Comparison of ENCODE assay signal across 10 cellular contexts in the genomic region with DNA sequence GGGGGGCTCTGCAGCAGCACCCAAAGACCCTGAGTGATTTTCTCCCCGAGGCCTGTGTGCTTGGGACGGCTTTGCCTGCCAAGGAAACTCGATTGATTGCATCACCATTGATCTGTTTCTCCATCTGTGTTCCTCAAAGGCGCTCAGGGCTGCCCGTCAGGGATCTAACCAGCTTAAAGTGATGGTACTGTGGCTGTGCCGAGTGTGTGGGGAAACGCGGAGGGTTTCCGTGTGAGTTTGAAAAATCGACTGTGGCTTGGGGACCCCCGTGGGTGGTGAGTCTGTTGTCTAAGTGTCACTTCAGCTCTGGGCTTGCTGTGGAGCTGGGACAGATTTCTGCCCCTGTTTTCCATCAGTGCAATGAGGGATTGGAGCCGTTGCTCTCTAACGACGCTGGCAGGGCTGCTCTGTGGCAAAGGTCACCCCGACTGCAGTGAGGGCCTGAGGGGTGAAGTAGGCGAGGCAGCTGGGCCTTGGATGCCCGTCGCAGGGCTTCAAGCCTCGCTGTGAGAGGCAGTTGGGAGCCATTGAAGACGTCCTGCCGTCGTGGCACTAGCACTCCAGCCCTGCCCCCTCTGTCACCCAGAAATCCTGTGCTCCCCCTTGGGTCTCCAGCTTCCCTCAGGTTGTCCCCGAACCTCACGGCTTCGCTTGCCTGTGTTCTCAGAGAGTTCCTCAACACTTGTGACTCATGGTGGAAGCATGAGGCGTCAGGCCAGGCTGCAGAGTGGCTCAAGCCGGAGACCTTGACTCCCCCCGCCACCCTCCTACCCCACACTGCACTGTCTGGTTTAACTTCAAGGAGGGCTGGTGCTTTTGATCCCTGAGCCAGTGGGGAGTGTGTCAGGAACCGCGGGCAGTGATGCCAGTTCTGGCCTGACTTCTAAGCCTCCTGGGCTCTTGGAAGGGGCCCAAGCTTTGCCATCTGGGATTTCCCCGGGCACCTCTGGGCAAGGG. TPM values are rescaled to one million over a fixed set of nuclear protein-coding genes. Genes with fewer than 3 reads are reported as not detected.
A peak's percentile ranks its signal among the peaks of the same experiment; 100 is the strongest.
DNase-seq lines count a peak whose midpoint lies in the region; ATAC-seq and TF ChIP-seq lines count a peak whose summit lies in the region.
"Had no signal": no experiment of that assay in that cellular context is flagged by ENCODE, and none has a peak within 500 bp of the region (broad histone marks: within the 10 kb centered on the region; RNA-seq: fewer than 3 reads in every experiment).

No MANE protein-coding gene starts in this region.

- H3K9me3 Mint-ChIP-seq in neural crest cell: no peaks in the 10 kb centered on the region
- H3K9me3 Mint-ChIP-seq in activated naive CD4-positive, alpha-beta T cell treated with anti-CD3 and anti-CD28 coated beads, Interleukin-2, amount 50 U/mL, for 72 hours: no peaks in the 10 kb centered on the region

- DNase-seq in AG20443 (ENCODE audit: low spot score) (peak; percentile 85), LHCN-M2 (ENCODE audit: low read depth) (peak; percentile 43), cerebellar cortex (ENCODE audit: low spot score) (peak; percentile 46), neural crest cell (ENCODE audit: low read depth, low spot score) (no peak), NCI-H526 (lab: John Stamatoyannopoulos, UW) (no peak)
- DNase-seq in activated naive CD4-positive, alpha-beta T cell treated with anti-CD3 and anti-CD28 coated beads, Interleukin-2, amount 50 U/mL, for 72 hours (ENCODE audit: low spot score in 2 of 2): no peak
- no peak for DNase-seq in activated CD4-positive, alpha-beta T cell treated with anti-CD3 and anti-CD28 coated beads, Interleukin-2, amount 50 U/mL, for 4 hours
- DNase-seq: cortex of kidney, GOT3 had no signal

- peaks cover 9% of the 10 kb centered on the region for H3K4me1 Mint-ChIP-seq in neural crest cell

- TF ChIP-seq CTCF in neural crest cell (conservative IDR thresholded peaks at IDR 0.05): no peak

- peak overlapping the region; percentile 73 for H3K27ac Mint-ChIP-seq in neural crest cell (ENCODE audit: unreplicated experiment)
- no peak overlapping the region for H3K27ac Mint-ChIP-seq in activated naive CD4-positive, alpha-beta T cell treated with anti-CD3 and anti-CD28 coated beads, Interleukin-2, amount 50 U/mL, for 72 hours

- no peak overlapping the region for H3K4me3 Mint-ChIP-seq in neural crest cell

- ATAC-seq in activated naive CD4-positive, alpha-beta T cell treated with anti-CD3 and anti-CD28 coated beads, Interleukin-2, amount 50 U/mL, for 72 hours: no peak
- ATAC-seq in HG03469 (IDR thresholded peaks at IDR 0.05; ENCODE audit: unreplicated experiment): no peak

- H3K27me3 Mint-ChIP-seq in neural crest cell (ENCODE audit: low read depth): peaks cover 20% of the 10 kb centered on the region

- H3K36me3 Mint-ChIP-seq in neural crest cell (ENCODE audit: low read depth): no peaks in the 10 kb centered on the region
- no peaks in the 10 kb centered on the region for H3K36me3 Mint-ChIP-seq in activated naive CD4-positive, alpha-beta T cell treated with anti-CD3 and anti-CD28 coated beads, Interleukin-2, amount 50 U/mL, for 72 hours

RNA-seq across cellular contexts. Expression of gene CACNA1I, which starts 21.8 kb away (rescaled TPM):
- total RNA-seq in LHCN-M2 (2014; rRNA removed) (not detected in 2 replicates), neural crest cell (0.07 TPM in 2 replicates)
- polyA plus RNA-seq in LHCN-M2 (2012): not detected
- total RNA-seq in activated naive CD4-positive, alpha-beta T cell treated with anti-CD3 and anti-CD28 coated beads, Interleukin-2, amount 50 U/mL, for 72 hours: 1 to 10 TPM in 1 of 2 donors, under 1 TPM in 1; 0.27 to 1.4 TPM

RNA-seq across cellular contexts. Expression of gene RPS19BP1, which starts 59.8 kb away (rescaled TPM):
- total RNA-seq in LHCN-M2 (2014; rRNA removed) (104 and 123 TPM in 2 replicates), neural crest cell (67.5 and 72.6 TPM in 2 replicates)
- polyA plus RNA-seq in LHCN-M2 (2012): 96.0 TPM
- 10 to 100 TPM; 47.6 to 64.2 TPM for total RNA-seq in activated naive CD4-positive, alpha-beta T cell treated with anti-CD3 and anti-CD28 coated beads, Interleukin-2, amount 50 U/mL, for 72 hours

Comparison
In these comparisons a context has a peak if more than half of its experiments do, and no peak if none do; other contexts are left out.
1. DNase-seq: peak in AG20443 (single experiment), LHCN-M2 (single experiment) and cerebellar cortex (single experiment); none in neural crest cell (single experiment), activated naive CD4-positive, alpha-beta T cell treated with anti-CD3 and anti-CD28 coated beads, Interleukin-2, amount 50 U/mL, for 72 hours (0 of 2), activated CD4-positive, alpha-beta T cell treated with anti-CD3 and anti-CD28 coated beads, Interleukin-2, amount 50 U/mL, for 4 hours (0 of 2) and NCI-H526 (0 of 2).